ENCODE assay signal across 22 cellular contexts in genomic region chr12:127526925-127527324, GRCh38.
"Had no signal": no experiment of that assay in that cellular context is flagged by ENCODE, and none has a peak within 500 bp of the region (broad histone marks: within the 10 kb centered on the region; RNA-seq: fewer than 3 reads in every experiment).

No MANE protein-coding gene starts in this region.

- H3K27me3 ChIP-seq: adrenal gland had no signal

- H3K9me3 Mint-ChIP-seq: activated naive CD8-positive, alpha-beta T cell treated with anti-CD3 and anti-CD28 coated beads, Interleukin-2, amount 10 ng/mL, durations not matched to agents 7 days and 5 days had no signal

- H3K4me3 Mint-ChIP-seq: activated CD8-positive, alpha-beta T cell treated with anti-CD3 and anti-CD28 coated beads, Interleukin-2, amount 10 ng/mL, durations not matched to agents 7 days and 5 days; activated naive CD8-positive, alpha-beta T cell treated with anti-CD3 and anti-CD28 coated beads, Interleukin-2, amount 10 ng/mL, durations not matched to agents 7 days and 5 days; T-helper 17 cell; WTC11 had no signal

- H3K36me3 ChIP-seq: adrenal gland had no signal

- H3K27me3 Mint-ChIP-seq: activated naive CD8-positive, alpha-beta T cell treated with anti-CD3 and anti-CD28 coated beads, Interleukin-2, amount 10 ng/mL, durations not matched to agents 7 days and 5 days had no signal

- H3K36me3 Mint-ChIP-seq: activated naive CD8-positive, alpha-beta T cell treated with anti-CD3 and anti-CD28 coated beads, Interleukin-2, amount 10 ng/mL, durations not matched to agents 7 days and 5 days had no signal

- H3K4me1 Mint-ChIP-seq: activated naive CD8-positive, alpha-beta T cell treated with anti-CD3 and anti-CD28 coated beads, Interleukin-2, amount 10 ng/mL, durations not matched to agents 7 days and 5 days; T-helper 17 cell had no signal

- H3K9me3 ChIP-seq: adrenal gland had no signal

- DNase-seq: activated CD4-positive, alpha-beta T cell treated with anti-CD3 and anti-CD28 coated beads for 48 hours; activated CD4-positive, alpha-beta T cell treated with anti-CD3 and anti-CD28 coated beads, Interleukin-2, amount 50 U/mL, for 4 hours; activated CD4-positive, CD25-positive, alpha-beta regulatory T cell treated with anti-CD3 and anti-CD28 coated beads, Interleukin-2, amount 50 U/mL, for 72 hours; activated CD8-positive, alpha-beta memory T cell treated with anti-CD3 and anti-CD28 coated beads, Interleukin-2, amount 50 U/mL, for 48 hours; activated CD8-positive, alpha-beta T cell treated with anti-CD3 and anti-CD28 coated beads, Interleukin-2, amount 10 ng/mL, durations not matched to agents 7 days and 5 days; activated naive CD4-positive, alpha-beta T cell treated with anti-CD3 and anti-CD28 coated beads, Interleukin-2, amount 50 U/mL, for 16 hours; activated naive CD8-positive, alpha-beta T cell treated with anti-CD3 and anti-CD28 coated beads, Interleukin-2, amount 10 ng/mL, durations not matched to agents 7 days and 5 days; activated T-cell treated with anti-CD3 and anti-CD28 coated beads, Interleukin-2, amount 50 U/mL, for 1 hour; adrenal gland; anterior cingulate cortex; Karpas-422; NCI-H1105 treated with DMSO at 0.1 percent for 48 hours; NCI-H1436 treated with DMSO at 0.1 percent for 48 hours; NCI-H187; NCI-H2081; NCI-H446; NCI-H524; SHP77 treated with DMSO at 0.1 percent for 48 hours; T-helper 17 cell; T-helper 9 cell had no signal

- H3K4me1 ChIP-seq: adrenal gland had no signal

- H3K27ac Mint-ChIP-seq: activated CD8-positive, alpha-beta T cell treated with anti-CD3 and anti-CD28 coated beads, Interleukin-2, amount 10 ng/mL, durations not matched to agents 7 days and 5 days; activated naive CD8-positive, alpha-beta T cell treated with anti-CD3 and anti-CD28 coated beads, Interleukin-2, amount 10 ng/mL, durations not matched to agents 7 days and 5 days; T-helper 17 cell; WTC11 had no signal

- H3K4me3 ChIP-seq: adrenal gland, K562 had no signal

- H3K27ac ChIP-seq: adrenal gland had no signal
